Comparison of ENCODE assay signal across 7 cellular contexts in the genomic region with DNA sequence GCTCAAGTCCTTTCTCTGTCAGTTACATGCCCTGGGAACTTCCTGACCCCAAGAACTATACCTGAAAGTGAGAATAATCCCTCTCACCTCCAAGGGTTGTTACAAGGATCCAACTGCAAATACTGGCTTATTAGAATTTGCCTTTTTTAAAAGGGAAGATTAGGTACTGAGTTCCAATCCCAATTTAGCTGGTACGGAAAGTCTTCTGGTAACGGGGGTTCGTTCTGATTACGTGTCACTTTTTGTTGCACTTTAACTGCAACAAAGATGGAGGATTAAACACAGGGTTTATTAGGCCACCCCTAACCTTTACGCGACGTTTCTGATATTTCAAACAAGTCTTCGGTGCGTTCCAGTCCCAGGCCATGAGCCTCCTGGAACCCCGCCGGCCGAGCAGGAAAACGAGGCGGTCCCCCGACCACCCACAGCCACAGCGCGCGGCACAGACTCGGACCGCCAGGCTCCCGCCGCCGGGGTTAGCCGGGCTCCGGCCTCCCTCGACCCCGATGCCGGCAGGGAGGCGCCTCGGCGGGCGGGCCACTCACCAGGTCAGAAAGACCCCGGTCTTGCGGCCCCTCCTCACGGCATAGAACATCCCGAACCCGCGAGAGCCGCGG. TPM values are rescaled to one million over a fixed set of nuclear protein-coding genes. Genes with fewer than 3 reads are reported as not detected.
DNase-seq lines count a peak whose midpoint lies in the region; ATAC-seq and TF ChIP-seq lines count a peak whose summit lies in the region.

No MANE protein-coding gene starts in this region.

- H3K36me3 ChIP-seq in Peyer's patch (peaks cover 0 to 35% (median 0%) of the 10 kb centered on the region in 3 donors), ovary (no peaks in the 10 kb centered on the region)

- no peak for TF ChIP-seq POLR2A in Peyer's patch (IDR thresholded peaks at IDR 0.05)
- no peak for TF ChIP-seq POLR2A in erythroblast (IDR thresholded peaks at IDR 0.05; ENCODE audit: low read length)
- no peak for TF ChIP-seq POLR2A in ovary (IDR thresholded peaks at IDR 0.05)

- WGBS in ovary, 3 donors, result 0% methylated on average over 29 to 40 of the region's 40 CpGs

- H3K4me1 ChIP-seq in Peyer's patch (peaks cover 0 to 18% (median 2%) of the 10 kb centered on the region in 4 donors), ovary (ENCODE audit: insufficient read depth) (peaks cover 3% of the 10 kb centered on the region)

- TF ChIP-seq CTCF in Peyer's patch (IDR thresholded peaks at IDR 0.05) (no peak), ovary (IDR thresholded peaks at IDR 0.05) (no peak)

- no peak for TF ChIP-seq EP300 in ovary (IDR thresholded peaks at IDR 0.05)

- peak overlapping the region; percentile 71 to 100 (median 90) for H3K4me3 ChIP-seq in Peyer's patch
- peak overlapping the region; percentile 99 for H3K4me3 ChIP-seq in ovary

- no peaks in the 10 kb centered on the region for H3K27me3 ChIP-seq in Peyer's patch
- no peaks in the 10 kb centered on the region for H3K27me3 ChIP-seq in ovary

- ATAC-seq in GM18873 (IDR thresholded peaks at IDR 0.05; ENCODE audit: low FRiP score, unreplicated experiment) (peak; percentile 24), HG02759 (IDR thresholded peaks at IDR 0.05; ENCODE audit: unreplicated experiment) (peak; percentile 27)

- DNase-seq in Peyer's patch, result no peak
- peak; percentile 69 to 79 for DNase-seq in erythroblast (lab: John Stamatoyannopoulos, UW)
- DNase-seq in ovary, result no peak
- DNase-seq in stimulated activated CD4-positive, alpha-beta T cell treated with anti-CD3 and anti-CD28 coated beads, Interleukin-4, amount 100 ng/mL, for 1 hour, result no peak
- DNase-seq in stimulated activated CD4-positive, alpha-beta T cell treated with anti-CD3 and anti-CD28 coated beads, Interleukin-15, amount 100 ng/mL, for 24 hours, result no peak

- H3K9me3 ChIP-seq in Peyer's patch (no peaks in the 10 kb centered on the region), ovary (no peaks in the 10 kb centered on the region)

- intact Hi-C loops in ovary (cut with DNase I), result no loop called here

- peak overlapping the region; percentile 84 to 99 (median 94) for H3K27ac ChIP-seq in Peyer's patch
- peak overlapping the region; percentile 65 to 80 for H3K27ac ChIP-seq in ovary

RNA-seq across cellular contexts. Expression of a gene that starts 0.4 kb away (rescaled TPM):
- 10 to 100 TPM in 3 of 4 donors, 1 to 10 TPM in 1; 8.2 to 42.9 (median 14.8) TPM for total RNA-seq in Peyer's patch
- total RNA-seq in ovary, result 10 to 100 TPM; 10.3 to 23.9 (median 18.1) TPM
- 10 to 100 TPM; 14.0 to 15.9 TPM for polyA plus RNA-seq in ovary

RNA-seq across cellular contexts. Expression of a gene that starts 17.4 kb away (rescaled TPM):
- 1,000 to 10,000 TPM in 3 of 4 donors, 100 to 1,000 TPM in 1; 855 to 2,886 (median 1,081) TPM for total RNA-seq in Peyer's patch
- over 10,000 TPM in 1 of 7 donors, 1,000 to 10,000 TPM in 6; 2,415 to 11,755 (median 2,627) TPM for total RNA-seq in ovary
- polyA plus RNA-seq in ovary, result 1,000 to 10,000 TPM; 1,753 to 4,871 TPM

RNA-seq across cellular contexts. Expression of a gene that starts 37.2 kb away (rescaled TPM):
- total RNA-seq in Peyer's patch (1 to 10 TPM in 2 of 4 donors, under 1 TPM in 1, not detected in 1; 0.70 to 5.8 (median 1.1) TPM), ovary (10 to 100 TPM; 16.7 to 99.0 (median 59.9) TPM)
- 100 to 1,000 TPM in 1 of 2 donors, 10 to 100 TPM in 1; 19.5 to 187 TPM for polyA plus RNA-seq in ovary

RNA-seq across cellular contexts. Expression of a gene that starts 38.4 kb away (rescaled TPM):
- total RNA-seq in Peyer's patch, result 100 to 1,000 TPM in 1 of 4 donors, 10 to 100 TPM in 3; 43.7 to 207 (median 71.0) TPM
- total RNA-seq in ovary, result 10 to 100 TPM; 35.9 to 59.3 (median 46.3) TPM
- polyA plus RNA-seq in ovary, result 10 to 100 TPM; 67.4 to 77.2 TPM

Comparison
In these comparisons a context has a peak if more than half of its experiments do, and no peak if none do; other contexts are left out.
1. DNase-seq: peak in erythroblast (2 of 2); none in Peyer's patch (0 of 3), ovary (0 of 5), stimulated activated CD4-positive, alpha-beta T cell treated with anti-CD3 and anti-CD28 coated beads, Interleukin-4, amount 100 ng/mL, for 1 hour (single experiment) and stimulated activated CD4-positive, alpha-beta T cell treated with anti-CD3 and anti-CD28 coated beads, Interleukin-15, amount 100 ng/mL, for 24 hours (single experiment).